In genomic region chr19:49444100-49444700, GRCh38 we compare ENCODE assay signal across 12 cellular contexts. TPM values are rescaled to one million over a fixed set of nuclear protein-coding genes. Genes with fewer than 3 reads are reported as not detected.
DNase-seq lines count a peak whose midpoint lies in the region; ATAC-seq, FAIRE-seq and TF ChIP-seq lines count a peak whose summit lies in the region.
"Not testable (repeated sequence)": the region's sequence is repeated elsewhere in the genome, so short reads cannot be mapped to it uniquely, and the experiment has no call there.
"Had no signal": no experiment of that assay in that cellular context is flagged by ENCODE, and none has a peak within 500 bp of the region (broad histone marks: within the 10 kb centered on the region; RNA-seq: fewer than 3 reads in every experiment).

No MANE protein-coding gene starts in this region.

- peak overlapping the region; percentile 94 for H3K4me2 ChIP-seq in Loucy (ENCODE audit: low read depth, low read length, poor library complexity, severe bottlenecking)
- H3K4me2 ChIP-seq in SU-DHL-6 (ENCODE audit: low read depth, low read length, poor library complexity, severe bottlenecking) = peak overlapping the region; percentile 33
- H3K4me2 ChIP-seq in GM12878 (ENCODE audit: control insufficient read depth, insufficient read depth) = peak overlapping the region; percentile 62; the same call in 1 of the 2 replicates
- peak overlapping the region; percentile 90 for H3K4me2 ChIP-seq in fibroblast of lung (ENCODE audit: extremely low read depth, insufficient read depth, low read length)

- not testable (repeated sequence) for ATAC-seq in CD8-positive, alpha-beta T cell; GM12878; naive thymus-derived CD8-positive, alpha-beta T cell; stimulated activated naive B cell treated with anti-CD40 and anti-IgM and Interleukin-4, amounts not matched to agents 10 μg/mL and 1 μg/mL and 100 μg/mL, for 72 hours (replicated peaks)

- H3K9me3 ChIP-seq in CD8-positive, alpha-beta T cell (ENCODE audit: low read length); Loucy (ENCODE audit: insufficient read depth, low read depth, low read length); SU-DHL-6 (ENCODE audit: insufficient read depth, low read length); GM12878 (replicated peaks; ENCODE audit: control insufficient read depth, insufficient read depth, low read length); fibroblast of lung (ENCODE audit: control insufficient read depth, insufficient read depth, low read depth, low read length): not testable (repeated sequence)

- not testable (repeated sequence) for FAIRE-seq in GM12878 (lab: Jason Lieb, UNC)

- in situ Hi-C loops in GM12878 (cut with MboI) = not testable (repeated sequence)

- TF ChIP-seq EP300 in GM12878 (IDR thresholded peaks at IDR 0.05; ENCODE audit: borderline replicate concordance in 1 of 2, control insufficient read depth in 1 of 2, low read depth in 2 of 2, low read length in 2 of 2) = not testable (repeated sequence)

- RAD21 ChIA-PET in GM12878 (lab: Charles Lee; ENCODE audit: unreplicated experiment) = interaction anchor here (1.0 to 1.3 kb wide), 2 partner anchors 25 to 53 kb away, joined by 4 to 5 read pairs; no protein-coding TSS in a partner anchor

- H2AFZ ChIP-seq in Loucy (ENCODE audit: low read length) (peak overlapping the region; percentile 78; the same call in 1 of the 2 replicates), GM12878 (ENCODE audit: control insufficient read depth, low read depth, low read length) (peak overlapping the region; percentile 25), fibroblast of lung (ENCODE audit: low read length) (peak overlapping the region; percentile 24)
- not testable (repeated sequence) for H2AFZ ChIP-seq in SU-DHL-6 (ENCODE audit: low read depth, low read length, severe bottlenecking)

- peaks cover 29% of the 10 kb centered on the region for H3K27me3 Mint-ChIP-seq in CD8-positive, alpha-beta T cell (ENCODE audit: low read depth)
- H3K27me3 Mint-ChIP-seq in activated T-cell treated with anti-CD3 and anti-CD28 coated beads, Interleukin-2, amount 50 U/mL, for 24 hours = peaks cover 34% of the 10 kb centered on the region
- peaks cover 23 to 37% (median 31%) of the 10 kb centered on the region in 5 donors for H3K27me3 Mint-ChIP-seq in naive thymus-derived CD8-positive, alpha-beta T cell
- H3K27me3 Mint-ChIP-seq in stimulated activated naive B cell treated with anti-CD40 and anti-IgM and Interleukin-4, amounts not matched to agents 10 μg/mL and 1 μg/mL and 100 μg/mL, for 72 hours = peaks cover 34 to 35% of the 10 kb centered on the region in 2 donors

- not testable (repeated sequence) for TF ChIP-seq POLR2A in GM12878 (IDR thresholded peaks at IDR 0.05; ENCODE audit: low read depth, low read length)

- H3K4me3 Mint-ChIP-seq in CD8-positive, alpha-beta T cell = peak overlapping the region; percentile 79
- peak overlapping the region; percentile 79 for H3K4me3 Mint-ChIP-seq in activated T-cell treated with anti-CD3 and anti-CD28 coated beads, Interleukin-2, amount 50 U/mL, for 24 hours
- peak overlapping the region; percentile 77 to 90 (median 84) for H3K4me3 Mint-ChIP-seq in naive thymus-derived CD8-positive, alpha-beta T cell
- peak overlapping the region; percentile 84 to 88 for H3K4me3 Mint-ChIP-seq in stimulated activated naive B cell treated with anti-CD40 and anti-IgM and Interleukin-4, amounts not matched to agents 10 μg/mL and 1 μg/mL and 100 μg/mL, for 72 hours

- H3K27ac Mint-ChIP-seq in CD8-positive, alpha-beta T cell = not testable (repeated sequence)
- H3K27ac Mint-ChIP-seq in activated T-cell treated with anti-CD3 and anti-CD28 coated beads, Interleukin-2, amount 50 U/mL, for 24 hours = peak overlapping the region; percentile 94
- H3K27ac Mint-ChIP-seq in naive thymus-derived CD8-positive, alpha-beta T cell = peak overlapping the region in 7 of 10 donors; percentile 78 to 93 (median 90)
- H3K27ac Mint-ChIP-seq in stimulated activated naive B cell treated with anti-CD40 and anti-IgM and Interleukin-4, amounts not matched to agents 10 μg/mL and 1 μg/mL and 100 μg/mL, for 72 hours = peak overlapping the region; percentile 65

- not testable (repeated sequence) for DNase-seq in CD8-positive, alpha-beta T cell; activated T-cell treated with anti-CD3 and anti-CD28 coated beads, Interleukin-2, amount 50 U/mL, for 24 hours; GM12878 (ENCODE audit: low read depth, low spot score); fibroblast of lung (ENCODE audit: low read depth in 2 of 2); naive thymus-derived CD8-positive, alpha-beta T cell; stimulated activated naive B cell treated with anti-CD40 and anti-IgM and Interleukin-4, amounts not matched to agents 10 μg/mL and 1 μg/mL and 100 μg/mL, for 72 hours

- peaks cover 16% of the 10 kb centered on the region for H3K79me2 ChIP-seq in Loucy (ENCODE audit: insufficient read depth, low read length)
- H3K79me2 ChIP-seq in SU-DHL-6 (ENCODE audit: insufficient read depth, low read length); GM12878 (ENCODE audit: control insufficient read depth, insufficient read depth, low read length); fibroblast of lung (ENCODE audit: control insufficient read depth, insufficient read depth, low read length): not testable (repeated sequence)

- TF ChIP-seq RAD21 in GM12878 (IDR thresholded peaks at IDR 0.05; ENCODE audit: insufficient read depth, low read depth, low read length) = not testable (repeated sequence)

- WGBS in GM12878 (ENCODE audit: insufficient coverage, insufficient replicate concordance, low lambda C conversion rate, missing lambda C conversion rate) = 4% methylated on average over 2 of the region's 5 CpGs

- H3K9me2 ChIP-seq in Loucy (replicated peaks; ENCODE audit: low read depth, low read length); SU-DHL-6 (replicated peaks; ENCODE audit: insufficient read depth, low read length): not testable (repeated sequence)

- BruUV-seq in GM12878 (replicated peaks; lab: Mats Ljungman, UMichigan) = not testable (repeated sequence)

- H3K4me3 ChIP-seq in CD8-positive, alpha-beta T cell (ENCODE audit: low read depth, low read length); SU-DHL-6 (ENCODE audit: insufficient read depth, low read length, poor library complexity, severe bottlenecking); GM12878; fibroblast of lung (replicated peaks in 1 of 4; ENCODE audit: control extremely low read depth in 1 of 4, insufficient read depth in 1 of 4, low read depth in 3 of 4, low read length in 4 of 4): not testable (repeated sequence)
- peak overlapping the region; percentile 90 for H3K4me3 ChIP-seq in Loucy (ENCODE audit: low read length, poor library complexity, severe bottlenecking)

- H3K36me3 Mint-ChIP-seq in CD8-positive, alpha-beta T cell = peaks cover 25% of the 10 kb centered on the region
- H3K36me3 Mint-ChIP-seq in activated T-cell treated with anti-CD3 and anti-CD28 coated beads, Interleukin-2, amount 50 U/mL, for 24 hours (ENCODE audit: low read depth) = peaks cover 34% of the 10 kb centered on the region
- H3K36me3 Mint-ChIP-seq in naive thymus-derived CD8-positive, alpha-beta T cell = peaks cover 0 to 25% (median 5%) of the 10 kb centered on the region in 3 donors
- peaks cover 29 to 34% of the 10 kb centered on the region in 2 donors for H3K36me3 Mint-ChIP-seq in stimulated activated naive B cell treated with anti-CD40 and anti-IgM and Interleukin-4, amounts not matched to agents 10 μg/mL and 1 μg/mL and 100 μg/mL, for 72 hours

- POLR2A ChIA-PET in CD8-positive, alpha-beta T cell (lab: Charles Lee) = interaction anchor here (0.7 to 1.0 kb wide), 5 partner anchors 25 to 222 kb away, joined by 3 to 4 read pairs (median 3); no protein-coding TSS in a partner anchor
- POLR2A ChIA-PET in GM12878 (lab: Charles Lee) = interaction anchor here (0.6 to 0.8 kb wide), 3 partner anchors 9 to 26 kb away, joined by 4 to 9 read pairs (median 4); partner anchors contain the start of gene ALDH16A1
- POLR2A ChIA-PET in naive thymus-derived CD8-positive, alpha-beta T cell (lab: Charles Lee) = interaction anchor here (0.6 to 2.3 kb wide), 5 partner anchors 26 to 123 kb away, joined by 3 to 13 read pairs (median 3); partner anchors contain the start of gene RPL13A

- CTCF ChIA-PET in CD8-positive, alpha-beta T cell (lab: Charles Lee) = interaction anchor here (0.6 to 8.8 kb wide), 10 partner anchors 15 to 218 kb away, joined by 3 to 89 read pairs (median 3); partner anchors contain the start of gene GFY
- CTCF ChIA-PET in GM12878 (lab: Yijun Ruan, JAX) = interaction anchor here (0.6 to 4.9 kb wide), 11 partner anchors 9 to 219 kb away, joined by 3 to 47 read pairs (median 4); partner anchors contain the start of genes ALDH16A1 and FLT3LG

- not testable (repeated sequence) for H3K27ac ChIP-seq in CD8-positive, alpha-beta T cell (ENCODE audit: low read depth, low read length); SU-DHL-6 (ENCODE audit: low read depth, low read length); GM12878 (ENCODE audit: control insufficient read depth, insufficient read depth); fibroblast of lung (ENCODE audit: insufficient read depth, low read length)

- peaks cover 25% of the 10 kb centered on the region for H3K4me1 ChIP-seq in CD8-positive, alpha-beta T cell (ENCODE audit: insufficient read depth, low read length)
- H3K4me1 ChIP-seq in Loucy (ENCODE audit: insufficient read depth, low read length, poor library complexity, severe bottlenecking) = peaks cover 11% of the 10 kb centered on the region
- not testable (repeated sequence) for H3K4me1 ChIP-seq in GM12878 (ENCODE audit: control insufficient read depth, insufficient read depth, low read length); fibroblast of lung (ENCODE audit: control insufficient read depth, extremely low read depth, insufficient read depth, low read length)

- H3K4me1 Mint-ChIP-seq in CD8-positive, alpha-beta T cell (ENCODE audit: low read depth) = peaks cover 39% of the 10 kb centered on the region
- peaks cover 47% of the 10 kb centered on the region for H3K4me1 Mint-ChIP-seq in activated T-cell treated with anti-CD3 and anti-CD28 coated beads, Interleukin-2, amount 50 U/mL, for 24 hours (ENCODE audit: low read depth)
- H3K4me1 Mint-ChIP-seq in naive thymus-derived CD8-positive, alpha-beta T cell = peaks cover 28 to 56% (median 46%) of the 10 kb centered on the region in 4 donors
- H3K4me1 Mint-ChIP-seq in stimulated activated naive B cell treated with anti-CD40 and anti-IgM and Interleukin-4, amounts not matched to agents 10 μg/mL and 1 μg/mL and 100 μg/mL, for 72 hours = peaks cover 31 to 51% of the 10 kb centered on the region in 2 donors

- TF ChIP-seq CTCF in CD8-positive, alpha-beta T cell (IDR thresholded peaks at IDR 0.05); Loucy (conservative IDR thresholded peaks at IDR 0.05; ENCODE audit: low read length); SU-DHL-6 (IDR thresholded peaks at IDR 0.05; ENCODE audit: insufficient read depth, low read length, poor library complexity, severe bottlenecking); GM12878 (IDR thresholded peaks at IDR 0.05 in 2 of 3, conservative IDR thresholded peaks at IDR 0.05 in 1 of 3; ENCODE audit: control insufficient read depth in 2 of 3, extremely low read depth in 1 of 3, insufficient read depth in 1 of 3, low read depth in 3 of 3, low read length in 3 of 3); fibroblast of lung (conservative IDR thresholded peaks at IDR 0.05 in 1 of 2, IDR thresholded peaks at IDR 0.05 in 1 of 2; ENCODE audit: low read depth in 1 of 2, low read length in 2 of 2): not testable (repeated sequence)

- peaks cover 30% of the 10 kb centered on the region for H3K27me3 ChIP-seq in CD8-positive, alpha-beta T cell (ENCODE audit: insufficient read depth, low read length)
- not testable (repeated sequence) for H3K27me3 ChIP-seq in Loucy (ENCODE audit: insufficient read depth, low read length, poor library complexity, severe bottlenecking); SU-DHL-6 (ENCODE audit: low read length)
- H3K27me3 ChIP-seq in GM12878 (replicated peaks in 1 of 2; ENCODE audit: control insufficient read depth in 2 of 2, insufficient read depth in 2 of 2, low read length in 1 of 2) = peaks cover 9 to 18% of the 10 kb centered on the region in 2 experiments
- H3K27me3 ChIP-seq in fibroblast of lung (ENCODE audit: control insufficient read depth, insufficient read depth, low read length) = peaks cover 27% of the 10 kb centered on the region

- peaks cover 20% of the 10 kb centered on the region for H4K20me1 ChIP-seq in Loucy (ENCODE audit: insufficient read depth, low read length, poor library complexity, severe bottlenecking)
- H4K20me1 ChIP-seq in SU-DHL-6 (ENCODE audit: low read depth, low read length); GM12878 (ENCODE audit: control insufficient read depth, insufficient read depth); fibroblast of lung (ENCODE audit: control insufficient read depth, extremely low read depth, insufficient read depth, low read length): not testable (repeated sequence)

- SMC1A ChIA-PET in GM12878 (lab: Charles Lee; ENCODE audit: uncharacterized antibody, unreplicated experiment) = interaction anchor here (0.6 to 3.4 kb wide), 5 partner anchors 13 to 102 kb away, joined by 3 to 14 read pairs (median 3); no protein-coding TSS in a partner anchor

- H3K36me3 ChIP-seq in CD8-positive, alpha-beta T cell (ENCODE audit: insufficient read depth, low read length) = peaks cover 17% of the 10 kb centered on the region
- H3K36me3 ChIP-seq in Loucy (ENCODE audit: insufficient read depth, low read length); SU-DHL-6 (ENCODE audit: low read length); GM12878 (ENCODE audit: control insufficient read depth in 2 of 2, insufficient read depth in 2 of 2, low read length in 1 of 2); fibroblast of lung (ENCODE audit: control insufficient read depth, insufficient read depth, low read length): not testable (repeated sequence)

- intact Hi-C loops in CD8-positive, alpha-beta T cell (cut with DNase I, micrococcal nuclease); GM12878 (cut with micrococcal nuclease; ENCODE audit: unreplicated experiment): not testable (repeated sequence)

- not testable (repeated sequence) for H3K9me3 Mint-ChIP-seq in CD8-positive, alpha-beta T cell; activated T-cell treated with anti-CD3 and anti-CD28 coated beads, Interleukin-2, amount 50 U/mL, for 24 hours; naive thymus-derived CD8-positive, alpha-beta T cell; stimulated activated naive B cell treated with anti-CD40 and anti-IgM and Interleukin-4, amounts not matched to agents 10 μg/mL and 1 μg/mL and 100 μg/mL, for 72 hours

- H3K9ac ChIP-seq in Loucy (ENCODE audit: low read depth, low read length, poor library complexity, severe bottlenecking) = peak overlapping the region; percentile 90
- not testable (repeated sequence) for H3K9ac ChIP-seq in SU-DHL-6 (ENCODE audit: low read length); GM12878 (ENCODE audit: control insufficient read depth, insufficient read depth, low read length); fibroblast of lung (ENCODE audit: insufficient read depth, low read length)

- H3F3A ChIP-seq in Loucy (ENCODE audit: low read depth); SU-DHL-6 (ENCODE audit: insufficient read depth): not testable (repeated sequence)

RNA-seq across cellular contexts. Expression of gene SLC17A7, which starts 2.9 kb away (rescaled TPM):
- under 1 TPM in 1 of 2 experiments, not detected in 1; 0.11 TPM for total RNA-seq in CD8-positive, alpha-beta T cell
- 0.21 and 0.49 TPM in 2 replicates for total RNA-seq in GM12878 (2013; cell fraction: nucleolus; rRNA removed)
- total RNA-seq in GM12878 (2014; rRNA removed) (not detected in 2 replicates), GM12878 (2014; rRNA removed; fragmentation: Illumina TruSeq; extraction: Trizol) (not detected in 2 replicates), GM12878 (2021) (0.08 TPM in 2 replicates), fibroblast of lung (0.33 TPM in 1 of 2 replicates, not detected in the other)
- not detected for polyA plus RNA-seq in GM12878 (2011; ENCODE audit: low read depth)
- polyA plus RNA-seq in GM12878 (2011; rRNA removed) (0.23 and 0.24 TPM in 2 replicates), GM12878 (2014; fragmentation: Illumina TruSeq; extraction: Trizol) (0.03 and 0.06 TPM in 2 replicates), GM12878 (2014; fragmentation: Nextera tagmentation; extraction: Ambion mirVana) (not detected), GM12878 (2014; rRNA removed) (0.04 TPM in 1 of 2 replicates, not detected in the other), GM12878 (2016; fragmentation: Nextera tagmentation; extraction: Ambion mirVana) (not detected), fibroblast of lung (0.06 and 0.08 TPM in 2 replicates)
- 0.27 and 0.48 TPM in 2 replicates for polyA plus RNA-seq in GM12878 (2011; cell fraction: cytosol; rRNA removed)
- polyA plus RNA-seq in GM12878 (2011; cell fraction: nucleus; rRNA removed) = 0.92 and 1.1 TPM in 2 replicates
- 0.18 TPM in 2 replicates for polyA plus RNA-seq in GM12878 (2012)
- polyA minus RNA-seq in GM12878 (2011; rRNA and poly(A)+ RNA removed) = 0.22 and 0.26 TPM in 2 replicates
- 0.53 and 1.9 TPM in 2 replicates for polyA minus RNA-seq in GM12878 (2011; cell fraction: cytosol; rRNA and poly(A)+ RNA removed)
- 0.29 and 0.36 TPM in 2 replicates for polyA minus RNA-seq in GM12878 (2011; cell fraction: nucleus; rRNA and poly(A)+ RNA removed)
- 0.10 TPM in 1 of 2 replicates, not detected in the other for polyA plus RNA-seq in fibroblast of lung (2012)
- polyA minus RNA-seq in fibroblast of lung (ENCODE audit: low replicate concordance) = 1.0 TPM in 1 of 2 replicates, not detected in the other
- under 1 TPM; 0.27 to 0.73 TPM for total RNA-seq in naive thymus-derived CD8-positive, alpha-beta T cell
- not detected for polyA plus RNA-seq in naive thymus-derived CD8-positive, alpha-beta T cell

RNA-seq across cellular contexts. Expression of gene PIH1D1, which starts 7.4 kb away (rescaled TPM):
- 100 to 1,000 TPM; 113 to 119 TPM for total RNA-seq in CD8-positive, alpha-beta T cell
- 88.2 and 95.3 TPM in 2 replicates for total RNA-seq in GM12878 (2013; cell fraction: nucleolus; rRNA removed)
- total RNA-seq in GM12878 (2014; rRNA removed) (130 and 137 TPM in 2 replicates), GM12878 (2014; rRNA removed; fragmentation: Illumina TruSeq; extraction: Trizol) (83.8 and 84.3 TPM in 2 replicates), GM12878 (2021) (112 and 117 TPM in 2 replicates), fibroblast of lung (94.5 and 110 TPM in 2 replicates)
- polyA plus RNA-seq in GM12878 (2011; ENCODE audit: low read depth) = 102 TPM
- polyA plus RNA-seq in GM12878 (2011; rRNA removed) (84.6 and 95.3 TPM in 2 replicates), GM12878 (2014; fragmentation: Illumina TruSeq; extraction: Trizol) (40.6 and 73.6 TPM in 2 replicates), GM12878 (2014; fragmentation: Nextera tagmentation; extraction: Ambion mirVana) (10 to 100 TPM; 16.1 to 39.9 TPM), GM12878 (2014; rRNA removed) (122 and 123 TPM in 2 replicates), GM12878 (2016; fragmentation: Nextera tagmentation; extraction: Ambion mirVana) (100 to 1,000 TPM; 141 to 153 TPM), fibroblast of lung (42.5 and 53.8 TPM in 2 replicates)
- polyA plus RNA-seq in GM12878 (2011; cell fraction: cytosol; rRNA removed) = 120 and 130 TPM in 2 replicates
- polyA plus RNA-seq in GM12878 (2011; cell fraction: nucleus; rRNA removed) = 210 and 249 TPM in 2 replicates
- 95.7 and 98.1 TPM in 2 replicates for polyA plus RNA-seq in GM12878 (2012)
- 67.4 and 81.0 TPM in 2 replicates for polyA minus RNA-seq in GM12878 (2011; rRNA and poly(A)+ RNA removed)
- 32.1 and 32.7 TPM in 2 replicates for polyA minus RNA-seq in GM12878 (2011; cell fraction: cytosol; rRNA and poly(A)+ RNA removed)
- 29.9 and 44.2 TPM in 2 replicates for polyA minus RNA-seq in GM12878 (2011; cell fraction: nucleus; rRNA and poly(A)+ RNA removed)
- 40.5 and 59.5 TPM in 2 replicates for polyA plus RNA-seq in fibroblast of lung (2012)
- 30.5 and 90.2 TPM in 2 replicates for polyA minus RNA-seq in fibroblast of lung (ENCODE audit: low replicate concordance)
- total RNA-seq in naive thymus-derived CD8-positive, alpha-beta T cell = 100 to 1,000 TPM; 157 to 179 TPM
- polyA plus RNA-seq in naive thymus-derived CD8-positive, alpha-beta T cell = 10 to 100 TPM; 85.3 to 88.9 (median 86.7) TPM

RNA-seq across cellular contexts. Expression of gene ALDH16A1, which starts 8.8 kb away (rescaled TPM):
- 10 to 100 TPM; 26.1 to 30.7 TPM for total RNA-seq in CD8-positive, alpha-beta T cell
- total RNA-seq in GM12878 (2013; cell fraction: nucleolus; rRNA removed) = 4.5 and 6.6 TPM in 2 replicates
- total RNA-seq in GM12878 (2014; rRNA removed) = 31.9 and 46.3 TPM in 2 replicates
- total RNA-seq in GM12878 (2014; rRNA removed; fragmentation: Illumina TruSeq; extraction: Trizol) = 8.7 and 9.5 TPM in 2 replicates
- total RNA-seq in GM12878 (2021) = 43.6 and 49.3 TPM in 2 replicates
- polyA plus RNA-seq in GM12878 (2011; ENCODE audit: low read depth) = 3.7 TPM
- polyA plus RNA-seq in GM12878 (2011; rRNA removed) = 3.1 and 6.4 TPM in 2 replicates
- 15.2 and 32.2 TPM in 2 replicates for polyA plus RNA-seq in GM12878 (2011; cell fraction: cytosol; rRNA removed)
- 43.0 and 85.9 TPM in 2 replicates for polyA plus RNA-seq in GM12878 (2011; cell fraction: nucleus; rRNA removed)
- polyA plus RNA-seq in GM12878 (2012) = 17.2 and 17.4 TPM in 2 replicates
- 0.43 and 1.7 TPM in 2 replicates for polyA plus RNA-seq in GM12878 (2014; fragmentation: Illumina TruSeq; extraction: Trizol)
- polyA plus RNA-seq in GM12878 (2014; fragmentation: Nextera tagmentation; extraction: Ambion mirVana) = 1 to 10 TPM; 4.5 to 6.2 TPM
- 31.0 and 41.4 TPM in 2 replicates for polyA plus RNA-seq in GM12878 (2014; rRNA removed)
- 10 to 100 TPM; 26.8 to 40.0 TPM for polyA plus RNA-seq in GM12878 (2016; fragmentation: Nextera tagmentation; extraction: Ambion mirVana)
- polyA minus RNA-seq in GM12878 (2011; rRNA and poly(A)+ RNA removed) = 9.9 and 22.0 TPM in 2 replicates
- polyA minus RNA-seq in GM12878 (2011; cell fraction: cytosol; rRNA and poly(A)+ RNA removed) = 14.5 and 17.4 TPM in 2 replicates
- polyA minus RNA-seq in GM12878 (2011; cell fraction: nucleus; rRNA and poly(A)+ RNA removed) = 4.1 and 11.7 TPM in 2 replicates
- 13.9 and 24.9 TPM in 2 replicates for total RNA-seq in fibroblast of lung
- polyA plus RNA-seq in fibroblast of lung = 2.4 and 4.3 TPM in 2 replicates
- polyA plus RNA-seq in fibroblast of lung (2012) = 7.1 and 14.6 TPM in 2 replicates
- 4.0 and 5.1 TPM in 2 replicates for polyA minus RNA-seq in fibroblast of lung (ENCODE audit: low replicate concordance)
- total RNA-seq in naive thymus-derived CD8-positive, alpha-beta T cell = 10 to 100 TPM; 44.3 to 44.4 TPM
- polyA plus RNA-seq in naive thymus-derived CD8-positive, alpha-beta T cell = 10 to 100 TPM; 28.3 to 38.0 (median 30.1) TPM

RNA-seq across cellular contexts. Expression of gene GFY, which starts 19.0 kb away (rescaled TPM):
- not detected for total RNA-seq in CD8-positive, alpha-beta T cell
- total RNA-seq in GM12878 (2013; cell fraction: nucleolus; rRNA removed) = not detected in 2 replicates
- total RNA-seq in GM12878 (2014; rRNA removed) = not detected in 2 replicates
- not detected in 2 replicates for total RNA-seq in GM12878 (2014; rRNA removed; fragmentation: Illumina TruSeq; extraction: Trizol)
- not detected in 2 replicates for total RNA-seq in GM12878 (2021)
- not detected for polyA plus RNA-seq in GM12878 (2011; ENCODE audit: low read depth)
- polyA plus RNA-seq in GM12878 (2011; rRNA removed) = 0.05 TPM in 1 of 2 replicates, not detected in the other
- polyA plus RNA-seq in GM12878 (2011; cell fraction: cytosol; rRNA removed) = 0.03 TPM in 1 of 2 replicates, not detected in the other
- polyA plus RNA-seq in GM12878 (2011; cell fraction: nucleus; rRNA removed) = 0.13 and 0.16 TPM in 2 replicates
- polyA plus RNA-seq in GM12878 (2012) = not detected in 2 replicates
- polyA plus RNA-seq in GM12878 (2014; fragmentation: Illumina TruSeq; extraction: Trizol) = not detected in 2 replicates
- polyA plus RNA-seq in GM12878 (2014; fragmentation: Nextera tagmentation; extraction: Ambion mirVana) = not detected
- not detected in 2 replicates for polyA plus RNA-seq in GM12878 (2014; rRNA removed)
- polyA plus RNA-seq in GM12878 (2016; fragmentation: Nextera tagmentation; extraction: Ambion mirVana) = not detected
- not detected in 2 replicates for polyA minus RNA-seq in GM12878 (2011; rRNA and poly(A)+ RNA removed)
- not detected in 2 replicates for polyA minus RNA-seq in GM12878 (2011; cell fraction: cytosol; rRNA and poly(A)+ RNA removed)
- not detected in 2 replicates for polyA minus RNA-seq in GM12878 (2011; cell fraction: nucleus; rRNA and poly(A)+ RNA removed)
- not detected in 2 replicates for total RNA-seq in fibroblast of lung
- not detected in 2 replicates for polyA plus RNA-seq in fibroblast of lung
- not detected in 2 replicates for polyA plus RNA-seq in fibroblast of lung (2012)
- not detected in 2 replicates for polyA minus RNA-seq in fibroblast of lung (ENCODE audit: low replicate concordance)
- not detected for total RNA-seq in naive thymus-derived CD8-positive, alpha-beta T cell
- not detected for polyA plus RNA-seq in naive thymus-derived CD8-positive, alpha-beta T cell
- total RNA-seq: frontal cortex, occipital lobe, Peyer's patch, thoracic aorta had no signal

RNA-seq across cellular contexts. Expression of gene PTH2, which starts 21.0 kb away (rescaled TPM):
- not detected for total RNA-seq in CD8-positive, alpha-beta T cell
- not detected in 2 replicates for total RNA-seq in GM12878 (2013; cell fraction: nucleolus; rRNA removed)
- total RNA-seq in GM12878 (2014; rRNA removed) (not detected in 2 replicates), GM12878 (2014; rRNA removed; fragmentation: Illumina TruSeq; extraction: Trizol) (not detected in 2 replicates), GM12878 (2021) (not detected in 2 replicates), fibroblast of lung (not detected in 2 replicates)
- not detected for polyA plus RNA-seq in GM12878 (2011; ENCODE audit: low read depth)
- polyA plus RNA-seq in GM12878 (2011; rRNA removed) (not detected in 2 replicates), GM12878 (2014; fragmentation: Illumina TruSeq; extraction: Trizol) (not detected in 2 replicates), GM12878 (2014; fragmentation: Nextera tagmentation; extraction: Ambion mirVana) (not detected), GM12878 (2014; rRNA removed) (not detected in 2 replicates), GM12878 (2016; fragmentation: Nextera tagmentation; extraction: Ambion mirVana) (not detected), fibroblast of lung (not detected in 2 replicates)
- not detected in 2 replicates for polyA plus RNA-seq in GM12878 (2011; cell fraction: cytosol; rRNA removed)
- not detected in 2 replicates for polyA plus RNA-seq in GM12878 (2011; cell fraction: nucleus; rRNA removed)
- polyA plus RNA-seq in GM12878 (2012) = not detected in 2 replicates
- polyA minus RNA-seq in GM12878 (2011; rRNA and poly(A)+ RNA removed) = not detected in 2 replicates
- polyA minus RNA-seq in GM12878 (2011; cell fraction: cytosol; rRNA and poly(A)+ RNA removed) = not detected in 2 replicates
- polyA minus RNA-seq in GM12878 (2011; cell fraction: nucleus; rRNA and poly(A)+ RNA removed) = not detected in 2 replicates
- polyA plus RNA-seq in fibroblast of lung (2012) = not detected in 2 replicates
- not detected in 2 replicates for polyA minus RNA-seq in fibroblast of lung (ENCODE audit: low replicate concordance)
- not detected for total RNA-seq in naive thymus-derived CD8-positive, alpha-beta T cell
- polyA plus RNA-seq in naive thymus-derived CD8-positive, alpha-beta T cell = not detected
- total RNA-seq: frontal cortex, occipital lobe, Peyer's patch, thoracic aorta had no signal

Comparison
In these comparisons a context has a peak if more than half of its experiments do, and no peak if none do; other contexts are left out.
1. H3K4me2 ChIP-seq: peak in every context shown above with its lines; median percentile 94 in Loucy; 90 in fibroblast of lung; 62 in GM12878; 33 in SU-DHL-6.